ENCODE assay signal across 1 cellular context in genomic region chr9:89350988-89351557, GRCh38.
A peak's percentile ranks its signal among the peaks of the same experiment; 100 is the strongest.
TF ChIP-seq lines count a peak whose summit lies in the region.

No MANE protein-coding gene starts in this region.

TF ChIP-seq in HepG2, 621 proteins besides CTCF, POLR2A, EP300 and RAD21 (continued from another document and continues in another):
- TF ChIP-seq ZEB1 (IDR thresholded peaks at IDR 0.05; ENCODE audit: insufficient replicate concordance, low read depth) (peak; percentile 99), DNMT1 (CRISPR knock-in tag; IDR thresholded peaks at IDR 0.05) (no peak), SAP130 (CRISPR knock-in tag; IDR thresholded peaks at IDR 0.05; ENCODE audit: low read depth) (peak; percentile 90), GATAD2A (CRISPR knock-in tag; IDR thresholded peaks at IDR 0.05) (peak; percentile 98), ATAD3A (CRISPR knock-in tag; IDR thresholded peaks at IDR 0.05) (no peak), DRAP1 (CRISPR knock-in tag; IDR thresholded peaks at IDR 0.05) (peak; percentile 49; the same call in 1 of the 2 replicates), DDIT3 (CRISPR knock-in tag; IDR thresholded peaks at IDR 0.05) (no peak), FOSL2 (CRISPR knock-in tag; IDR thresholded peaks at IDR 0.05) (peak; percentile 96), ZBTB40 (IDR thresholded peaks at IDR 0.05) (no peak), ZBTB40 (CRISPR knock-in tag; IDR thresholded peaks at IDR 0.05) (no peak; the same call in 1 of the 2 replicates), MED1 (CRISPR knock-in tag; IDR thresholded peaks at IDR 0.05) (peak; percentile 94), JDP2 (CRISPR knock-in tag; IDR thresholded peaks at IDR 0.05; ENCODE audit: borderline replicate concordance) (no peak), FLYWCH1 (CRISPR knock-in tag; IDR thresholded peaks at IDR 0.05) (no peak), NR2F2 (IDR thresholded peaks at IDR 0.05; ENCODE audit: borderline replicate concordance, low read depth) (peak; percentile 92), TCF7 (IDR thresholded peaks at IDR 0.05; ENCODE audit: low read depth) (peak; percentile 80), CEBPG (CRISPR knock-in tag; IDR thresholded peaks at IDR 0.05) (peak; percentile 97), KLF13 (CRISPR knock-in tag; IDR thresholded peaks at IDR 0.05) (no peak), ZNF350 (CRISPR knock-in tag; IDR thresholded peaks at IDR 0.05; ENCODE audit: borderline replicate concordance, low read depth) (peak; percentile 65; the same call in 1 of the 2 replicates), CENPT (CRISPR knock-in tag; IDR thresholded peaks at IDR 0.05; ENCODE audit: low read depth) (no peak), PAX8 (CRISPR knock-in tag; IDR thresholded peaks at IDR 0.05; ENCODE audit: borderline replicate concordance) (no peak), CHD4 (IDR thresholded peaks at IDR 0.05; ENCODE audit: borderline replicate concordance, low read length) (no peak), ERF (CRISPR knock-in tag; IDR thresholded peaks at IDR 0.05) (peak; percentile 69; the same call in 1 of the 2 replicates), ZNF331 (CRISPR knock-in tag; IDR thresholded peaks at IDR 0.05) (peak; percentile 92), ZNF773 (CRISPR knock-in tag; IDR thresholded peaks at IDR 0.05; ENCODE audit: borderline replicate concordance) (no peak), CENPX (CRISPR knock-in tag; IDR thresholded peaks at IDR 0.05) (no peak), RFX5 (IDR thresholded peaks at IDR 0.05; ENCODE audit: low read depth, low read length) (no peak), ZBTB39 (CRISPR knock-in tag; IDR thresholded peaks at IDR 0.05) (no peak; the same call in 1 of the 2 replicates), KLF6 (CRISPR knock-in tag; IDR thresholded peaks at IDR 0.05) (no peak), ZNF598 (CRISPR knock-in tag; IDR thresholded peaks at IDR 0.05; ENCODE audit: borderline replicate concordance) (no peak), FOXK2 (IDR thresholded peaks at IDR 0.05) (peak; percentile 92), E2F1 (CRISPR knock-in tag; IDR thresholded peaks at IDR 0.05) (no peak), DNMT3B (CRISPR knock-in tag; conservative IDR thresholded peaks at IDR 0.05) (no peak), SMAD9 (CRISPR knock-in tag; IDR thresholded peaks at IDR 0.05) (no peak), THAP11 (CRISPR knock-in tag; IDR thresholded peaks at IDR 0.05) (peak; percentile 60)
- TF ChIP-seq, protein P1, sequence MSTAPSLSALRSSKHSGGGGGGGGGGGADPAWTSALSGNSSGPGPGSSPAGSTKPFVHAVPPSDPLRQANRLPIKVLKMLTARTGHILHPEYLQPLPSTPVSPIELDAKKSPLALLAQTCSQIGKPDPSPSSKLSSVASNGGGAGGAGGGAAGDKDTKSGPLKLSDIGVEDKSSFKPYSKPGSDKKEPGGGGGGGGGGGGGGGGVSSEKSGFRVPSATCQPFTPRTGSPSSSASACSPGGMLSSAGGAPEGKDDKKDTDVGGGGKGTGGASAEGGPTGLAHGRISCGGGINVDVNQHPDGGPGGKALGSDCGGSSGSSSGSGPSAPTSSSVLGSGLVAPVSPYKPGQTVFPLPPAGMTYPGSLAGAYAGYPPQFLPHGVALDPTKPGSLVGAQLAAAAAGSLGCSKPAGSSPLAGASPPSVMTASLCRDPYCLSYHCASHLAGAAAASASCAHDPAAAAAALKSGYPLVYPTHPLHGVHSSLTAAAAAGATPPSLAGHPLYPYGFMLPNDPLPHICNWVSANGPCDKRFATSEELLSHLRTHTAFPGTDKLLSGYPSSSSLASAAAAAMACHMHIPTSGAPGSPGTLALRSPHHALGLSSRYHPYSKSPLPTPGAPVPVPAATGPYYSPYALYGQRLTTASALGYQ (CRISPR knock-in tag; IDR thresholded peaks at IDR 0.05): peak; percentile 65
- TF ChIP-seq, protein P2, sequence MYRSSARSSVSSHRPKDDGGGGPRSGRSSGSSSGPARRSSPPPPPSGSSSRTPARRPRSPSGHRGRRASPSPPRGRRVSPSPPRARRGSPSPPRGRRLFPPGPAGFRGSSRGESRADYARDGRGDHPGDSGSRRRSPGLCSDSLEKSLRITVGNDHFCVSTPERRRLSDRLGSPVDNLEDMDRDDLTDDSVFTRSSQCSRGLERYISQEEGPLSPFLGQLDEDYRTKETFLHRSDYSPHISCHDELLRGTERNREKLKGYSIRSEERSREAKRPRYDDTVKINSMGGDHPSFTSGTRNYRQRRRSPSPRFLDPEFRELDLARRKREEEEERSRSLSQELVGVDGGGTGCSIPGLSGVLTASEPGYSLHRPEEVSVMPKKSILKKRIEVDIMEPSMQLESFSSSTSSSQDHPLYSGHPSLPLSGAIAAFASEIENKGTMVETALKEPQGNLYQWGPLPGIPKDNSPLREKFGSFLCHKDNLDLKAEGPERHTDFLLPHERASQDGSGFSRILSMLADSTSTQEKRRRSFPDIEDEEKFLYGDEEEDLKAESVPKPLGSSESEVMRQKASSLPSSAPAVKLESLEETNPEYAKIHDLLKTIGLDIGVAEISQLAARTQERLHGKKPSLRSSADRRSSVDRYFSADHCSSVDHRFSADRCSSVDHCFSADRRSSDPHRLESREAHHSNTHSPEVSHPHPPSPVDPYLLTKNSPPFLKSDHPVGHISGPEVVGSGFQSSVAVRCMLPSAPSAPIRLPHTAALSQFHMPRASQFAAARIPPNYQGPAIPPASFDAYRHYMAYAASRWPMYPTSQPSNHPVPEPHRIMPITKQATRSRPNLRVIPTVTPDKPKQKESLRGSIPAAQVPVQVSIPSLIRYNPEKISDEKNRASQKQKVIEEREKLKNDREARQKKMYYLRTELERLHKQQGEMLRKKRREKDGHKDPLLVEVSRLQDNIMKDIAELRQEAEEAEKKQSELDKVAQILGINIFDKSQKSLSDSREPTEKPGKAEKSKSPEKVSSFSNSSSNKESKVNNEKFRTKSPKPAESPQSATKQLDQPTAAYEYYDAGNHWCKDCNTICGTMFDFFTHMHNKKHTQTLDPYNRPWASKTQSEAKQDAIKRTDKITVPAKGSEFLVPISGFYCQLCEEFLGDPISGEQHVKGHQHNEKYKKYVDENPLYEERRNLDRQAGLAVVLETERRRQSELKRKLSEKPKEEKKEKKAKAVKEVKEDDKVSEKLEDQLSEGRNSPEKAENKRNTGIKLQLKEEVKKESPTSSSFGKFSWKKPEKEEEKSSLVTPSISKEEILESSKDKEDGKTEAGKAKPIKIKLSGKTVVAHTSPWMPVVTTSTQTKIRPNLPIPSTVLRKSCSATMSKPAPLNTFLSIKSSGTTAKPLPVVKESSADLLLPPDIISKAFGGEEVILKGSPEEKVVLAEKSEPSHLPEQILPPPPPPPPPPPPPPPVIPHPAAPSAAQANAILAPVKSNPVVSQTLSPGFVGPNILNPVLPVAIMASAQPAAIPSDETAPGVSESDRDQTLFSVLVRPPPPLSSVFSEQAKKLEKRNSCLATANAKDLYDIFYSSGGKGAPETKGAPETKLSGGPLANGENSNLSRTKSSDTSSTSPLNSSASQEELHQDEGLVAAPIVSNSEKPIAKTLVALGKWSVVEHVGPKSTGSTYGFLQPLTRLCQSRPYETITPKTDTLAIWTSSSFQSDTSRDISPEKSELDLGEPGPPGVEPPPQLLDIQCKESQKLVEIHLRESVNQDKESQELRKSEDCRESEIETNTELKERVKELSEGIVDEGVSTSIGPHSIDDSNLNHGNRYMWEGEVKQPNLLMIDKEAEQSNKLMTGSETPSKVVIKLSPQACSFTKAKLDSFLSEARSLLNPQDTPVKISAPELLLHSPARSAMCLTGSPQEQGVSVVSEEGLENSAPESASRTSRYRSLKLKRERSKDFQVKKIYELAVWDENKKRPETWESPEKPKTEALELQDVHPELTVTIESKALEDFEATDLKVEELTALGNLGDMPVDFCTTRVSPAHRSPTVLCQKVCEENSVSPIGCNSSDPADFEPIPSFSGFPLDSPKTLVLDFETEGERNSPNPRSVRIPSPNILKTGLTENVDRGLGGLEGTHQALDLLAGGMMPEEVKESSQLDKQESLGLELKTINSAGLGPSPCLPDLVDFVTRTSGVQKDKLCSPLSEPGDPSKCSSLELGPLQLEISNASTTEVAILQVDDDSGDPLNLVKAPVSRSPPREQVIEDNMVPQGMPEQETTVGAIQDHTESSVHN (CRISPR knock-in tag; IDR thresholded peaks at IDR 0.05): no peak; the same call in 1 of the 2 replicates
